24 cellular contexts compared by ENCODE assay signal in genomic region chr19:3138268-3138667, GRCh38. TPM values are rescaled to one million over a fixed set of nuclear protein-coding genes. Genes with fewer than 3 reads are reported as not detected.
"Had no signal": no experiment of that assay in that cellular context is flagged by ENCODE, and none has a peak within 500 bp of the region (broad histone marks: within the 10 kb centered on the region; RNA-seq: fewer than 3 reads in every experiment).

No MANE protein-coding gene starts in this region.

- H3K27me3 Mint-ChIP-seq: T-helper 17 cell had no signal

- H3K4me2 ChIP-seq: smooth muscle cell had no signal

- H3K9me3 Mint-ChIP-seq: central memory CD8-positive, alpha-beta T cell had no signal

- H3K36me3 Mint-ChIP-seq: memory B cell had no signal

- H3K27ac Mint-ChIP-seq: memory B cell; stimulated activated naive CD8-positive, alpha-beta T cell treated with anti-CD3 and anti-CD28 coated beads, Interleukin-15, Interleukin-2, amounts not matched to agents 100 ng/mL and 50 ng/mL, for 24 hours had no signal

- H3K36me3 ChIP-seq: brain microvascular endothelial cell, left ventricle myocardium inferior, ovary, right lobe of liver, upper lobe of left lung had no signal

- H3K4me3 Mint-ChIP-seq: central memory CD8-positive, alpha-beta T cell; memory B cell had no signal

- H3K4me3 ChIP-seq: left ventricle myocardium inferior, mucosa of descending colon, ovary, right lobe of liver, smooth muscle cell had no signal

- H3K9me3 ChIP-seq: mucosa of descending colon, ovary, right lobe of liver, upper lobe of left lung had no signal

- H3K27me3 ChIP-seq: brain microvascular endothelial cell, foreskin keratinocyte, ovary, right lobe of liver, upper lobe of left lung had no signal

- H3K27ac ChIP-seq: brain microvascular endothelial cell, left ventricle myocardium inferior had no signal

- ATAC-seq: activated T-cell treated with anti-CD3 and anti-CD28 coated beads, Interleukin-2, amount 50 U/mL, for 4 hours; foreskin keratinocyte; mucosa of descending colon; naive thymus-derived CD4-positive, alpha-beta T cell; right lobe of liver; T-helper 17 cell had no signal

- H3K4me1 ChIP-seq: right lobe of liver had no signal

- DNase-seq: activated CD4-positive, alpha-beta T cell treated with anti-CD3 and anti-CD28 coated beads, Interleukin-2, amount 50 U/mL, for 1 hour; activated CD4-positive, CD25-positive, alpha-beta regulatory T cell; activated T-cell treated with anti-CD3 and anti-CD28 coated beads, Interleukin-2, amount 50 U/mL, for 4 hours; anterior cingulate cortex; brain microvascular endothelial cell; cortex of kidney; effector CD8-positive, alpha-beta T cell; foreskin keratinocyte; glutamatergic neuron; hypothalamus; left ventricle myocardium inferior; naive thymus-derived CD4-positive, alpha-beta T cell; ovary; right lobe of liver; T-helper 17 cell; upper lobe of left lung had no signal

RNA-seq across cellular contexts. Expression of gene GNA15, which starts 2.4 kb away (rescaled TPM):
- total RNA-seq: endothelial cell of umbilical vein had no signal

RNA-seq across cellular contexts. Expression of gene S1PR4, which starts 40.3 kb away (rescaled TPM):
- total RNA-seq: kidney epithelial cell, smooth muscle cell, temporal lobe had no signal
